16 cellular contexts compared by ENCODE assay signal in genomic region chr1:101846820-101847219, GRCh38.
A peak's percentile ranks its signal among the peaks of the same experiment; 100 is the strongest.
DNase-seq lines count a peak whose midpoint lies in the region; ATAC-seq and TF ChIP-seq lines count a peak whose summit lies in the region.
"Had no signal": no experiment of that assay in that cellular context is flagged by ENCODE, and none has a peak within 500 bp of the region (broad histone marks: within the 10 kb centered on the region; RNA-seq: fewer than 3 reads in every experiment).

No MANE protein-coding gene starts in this region.

- peaks cover 10% of the 10 kb centered on the region for H3K4me1 Mint-ChIP-seq in type B pancreatic cell (ENCODE audit: unreplicated experiment)
- H3K4me1 Mint-ChIP-seq: activated CD4-positive, alpha-beta T cell treated with anti-CD3 and anti-CD28 coated beads for 36 hours; CD4-positive, CD25-positive, alpha-beta regulatory T cell; naive B cell; T-helper 17 cell had no signal

- H3K79me2 ChIP-seq in SK-N-SH (ENCODE audit: insufficient read depth): no peaks in the 10 kb centered on the region

- H3K27me3 Mint-ChIP-seq in type B pancreatic cell: peaks cover 24% of the 10 kb centered on the region
- H3K27me3 Mint-ChIP-seq: T-helper 17 cell had no signal

- H3K36me3 Mint-ChIP-seq in type B pancreatic cell: no peaks in the 10 kb centered on the region
- H3K36me3 Mint-ChIP-seq: activated naive CD8-positive, alpha-beta T cell; CD4-positive, CD25-positive, alpha-beta regulatory T cell; naive B cell had no signal

- POLR2A ChIA-PET in SK-N-SH (lab: Yijun Ruan, JAX): no interaction called here

- H3K4me1 ChIP-seq in SK-N-SH (ENCODE audit: control insufficient read depth in 1 of 2, insufficient read depth in 2 of 2, low read depth in 1 of 2, low read length in 1 of 2): peaks cover 4 to 5% of the 10 kb centered on the region in 2 experiments; a peak in 3 of 4 replicates
- H3K4me1 ChIP-seq: left lung had no signal

- H3K9me2 ChIP-seq in SK-N-SH: no peaks in the 10 kb centered on the region

- H3F3A ChIP-seq in SK-N-SH (replicated peaks; ENCODE audit: insufficient read depth): no peaks in the 10 kb centered on the region

- no peak overlapping the region for H3K27ac Mint-ChIP-seq in type B pancreatic cell
- H3K27ac Mint-ChIP-seq: activated CD4-positive, alpha-beta T cell treated with anti-CD3 and anti-CD28 coated beads for 36 hours; activated naive CD8-positive, alpha-beta T cell; CD4-positive, CD25-positive, alpha-beta regulatory T cell; naive B cell; T-helper 17 cell had no signal

- no peaks in the 10 kb centered on the region for H3K9me3 ChIP-seq in SK-N-SH
- H3K9me3 ChIP-seq: left lung had no signal

- TF ChIP-seq RAD21 in SK-N-SH (IDR thresholded peaks at IDR 0.05; ENCODE audit: low read length): no peak

- 37% methylated on average over 13 of the region's 13 CpGs for WGBS in SK-N-SH (ENCODE audit: low lambda C conversion rate)

- H3K36me3 ChIP-seq in SK-N-SH (replicated peaks in 1 of 2; ENCODE audit: control insufficient read depth in 1 of 2, insufficient read depth in 2 of 2, low read length in 1 of 2): no peaks in the 10 kb centered on the region
- H3K36me3 ChIP-seq: left lung had no signal

- no peak overlapping the region for H3K9ac ChIP-seq in SK-N-SH
- H3K9ac ChIP-seq: KMS-11 had no signal

- no peak for TF ChIP-seq EP300 in SK-N-SH (IDR thresholded peaks at IDR 0.05; ENCODE audit: borderline replicate concordance in 1 of 2, low read depth in 1 of 2, low read length in 1 of 2)

- peak overlapping the region in 1 of 2 experiments; percentile 22; a peak in 1 of 4 replicates for H3K27ac ChIP-seq in SK-N-SH (ENCODE audit: low read depth in 2 of 2, low read length in 1 of 2)
- H3K27ac ChIP-seq: KMS-11, left lung had no signal

- H4K20me1 ChIP-seq in SK-N-SH (ENCODE audit: insufficient read depth): no peaks in the 10 kb centered on the region

- H2AFZ ChIP-seq in SK-N-SH (ENCODE audit: low read depth): no peak overlapping the region

- no peak overlapping the region; a peak in 1 of 4 replicates for H3K4me3 ChIP-seq in SK-N-SH (ENCODE audit: low read depth in 2 of 2, low read length in 1 of 2)
- H3K4me3 ChIP-seq: left lung had no signal

- CTCF ChIA-PET in SK-N-SH (lab: Yijun Ruan, JAX): interaction anchor here (0.5 to 1.3 kb wide), 4 partner anchors 9 to 147 kb away, joined by 3 to 5 read pairs (median 3); no protein-coding TSS in a partner anchor

- no peak for ATAC-seq in SK-N-SH treated with all-trans-retinoic acid at 6 μM for 48 hours
- ATAC-seq in HG02870 (IDR thresholded peaks at IDR 0.05; ENCODE audit: unreplicated experiment): no peak
- ATAC-seq: activated CD4-positive, alpha-beta T cell treated with anti-CD3 and anti-CD28 coated beads for 36 hours; left lung; T-helper 17 cell had no signal

- H3K4me3 Mint-ChIP-seq in type B pancreatic cell: peak overlapping the region; percentile 79
- H3K4me3 Mint-ChIP-seq: activated CD4-positive, alpha-beta T cell treated with anti-CD3 and anti-CD28 coated beads for 36 hours; activated naive CD8-positive, alpha-beta T cell; CD4-positive, CD25-positive, alpha-beta regulatory T cell; naive B cell; T-helper 17 cell had no signal

- H3K27me3 ChIP-seq in SK-N-SH (ENCODE audit: insufficient read depth): no peaks in the 10 kb centered on the region

- no peak for TF ChIP-seq CTCF in SK-N-SH (IDR thresholded peaks at IDR 0.05)
- no peak for TF ChIP-seq CTCF in type B pancreatic cell (conservative IDR thresholded peaks at IDR 0.05)
- TF ChIP-seq CTCF in GM10266 (IDR thresholded peaks at IDR 0.05; ENCODE audit: control insufficient read depth, insufficient read depth, low read depth, missing control alignments): no peak

- H3K4me2 ChIP-seq in SK-N-SH: no peak overlapping the region
- H3K4me2 ChIP-seq: KMS-11 had no signal

- peak; percentile 9 for DNase-seq in SK-N-SH
- DNase-seq in cerebellar cortex (ENCODE audit: low spot score): peak; percentile 66
- DNase-seq in iPS-NIHi7 (ENCODE audit: extremely low spot score): peak; percentile 24
- no peak for DNase-seq in type B pancreatic cell (ENCODE audit: extremely low spot score, unreplicated experiment)
- no peak for DNase-seq in mucosa of gallbladder (ENCODE audit: low spot score)
- no peak for DNase-seq in GM10266 (ENCODE audit: extremely low spot score)
- DNase-seq: activated CD4-positive, alpha-beta T cell treated with anti-CD3 and anti-CD28 coated beads for 36 hours; CD4-positive, CD25-positive, alpha-beta regulatory T cell; naive B cell; NCI-H524; T-helper 17 cell had no signal

- H3K9me3 Mint-ChIP-seq in type B pancreatic cell: no peaks in the 10 kb centered on the region

TF ChIP-seq in SK-N-SH, 30 proteins besides CTCF, POLR2A, EP300 and RAD21:
- no peak for TF ChIP-seq MEF2A (IDR thresholded peaks at IDR 0.05; ENCODE audit: borderline replicate concordance, low read depth)

TF ChIP-seq in SK-N-SH treated with all-trans-retinoic acid at 6 μM for 48 hours, 23 proteins besides CTCF, POLR2A, EP300 and RAD21:
- TF ChIP-seq ZNF565 (CRISPR knock-in tag; conservative IDR thresholded peaks at IDR 0.05; ENCODE audit: low read depth) (no peak), CSDC2 (CRISPR knock-in tag; IDR thresholded peaks at IDR 0.05) (no peak)
- TF ChIP-seq, protein P1, sequence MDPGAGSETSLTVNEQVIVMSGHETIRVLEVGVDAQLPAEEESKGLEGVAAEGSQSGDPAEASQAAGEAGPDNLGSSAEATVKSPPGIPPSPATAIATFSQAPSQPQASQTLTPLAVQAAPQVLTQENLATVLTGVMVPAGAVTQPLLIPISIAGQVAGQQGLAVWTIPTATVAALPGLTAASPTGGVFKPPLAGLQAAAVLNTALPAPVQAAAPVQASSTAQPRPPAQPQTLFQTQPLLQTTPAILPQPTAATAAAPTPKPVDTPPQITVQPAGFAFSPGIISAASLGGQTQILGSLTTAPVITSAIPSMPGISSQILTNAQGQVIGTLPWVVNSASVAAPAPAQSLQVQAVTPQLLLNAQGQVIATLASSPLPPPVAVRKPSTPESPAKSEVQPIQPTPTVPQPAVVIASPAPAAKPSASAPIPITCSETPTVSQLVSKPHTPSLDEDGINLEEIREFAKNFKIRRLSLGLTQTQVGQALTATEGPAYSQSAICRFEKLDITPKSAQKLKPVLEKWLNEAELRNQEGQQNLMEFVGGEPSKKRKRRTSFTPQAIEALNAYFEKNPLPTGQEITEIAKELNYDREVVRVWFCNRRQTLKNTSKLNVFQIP (CRISPR knock-in tag; IDR thresholded peaks at IDR 0.05; ENCODE audit: borderline replicate concordance, low read depth): no peak

Comparison
In these comparisons a context has a peak if more than half of its experiments do, and no peak if none do; other contexts are left out.
1. DNase-seq: peak in SK-N-SH (single experiment), cerebellar cortex (single experiment) and iPS-NIHi7 (single experiment); none in type B pancreatic cell (single experiment), mucosa of gallbladder (single experiment) and GM10266 (single experiment).